In the genomic region with DNA sequence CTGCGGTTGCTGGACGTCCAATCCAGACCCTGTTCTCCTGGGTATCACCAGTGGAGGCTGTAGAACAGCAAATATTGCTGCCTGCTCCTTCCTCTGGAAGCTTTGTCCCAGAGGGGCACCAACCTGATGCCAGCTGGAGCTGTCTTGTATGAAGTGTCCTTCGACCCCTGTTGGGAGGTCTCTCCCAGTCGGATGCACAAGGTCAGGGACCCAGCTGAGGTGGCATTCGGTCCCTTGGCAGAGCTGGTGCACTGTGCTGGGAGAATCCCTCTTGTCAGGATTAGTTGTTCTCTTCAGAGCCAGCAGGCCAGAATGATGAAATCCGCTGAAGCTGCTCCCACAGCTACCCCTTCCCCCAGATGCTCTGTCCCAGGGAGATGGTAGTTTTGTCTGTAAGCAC, we compare ENCODE assay signal across 8 cellular contexts.
"Had no signal": no experiment of that assay in that cellular context is flagged by ENCODE, and none has a peak within 500 bp of the region (broad histone marks: within the 10 kb centered on the region; RNA-seq: fewer than 3 reads in every experiment).

No MANE protein-coding gene starts in this region.

- DNase-seq: GM23248, GOT3, H7, H9, HCEC 1CT, HFFc6 had no signal

- H3K4me3 Mint-ChIP-seq: GM23338, H9, HFFc6 had no signal

- H3K27ac Mint-ChIP-seq: GM23338, H9, HFFc6 had no signal

- H3K4me1 Mint-ChIP-seq: GM23338, H9 had no signal

- ATAC-seq: GM23338, HCT116 had no signal
